In genomic region chr22:48301908-48302307, GRCh38 we compare ENCODE assay signal across 18 cellular contexts.
"Had no signal": no experiment of that assay in that cellular context is flagged by ENCODE, and none has a peak within 500 bp of the region (broad histone marks: within the 10 kb centered on the region; RNA-seq: fewer than 3 reads in every experiment).

No MANE protein-coding gene starts in this region.

- ATAC-seq: foreskin keratinocyte, gastroesophageal sphincter, heart left ventricle, left cardiac atrium, mucosa of descending colon had no signal

- H3K27ac Mint-ChIP-seq: immature natural killer cell, mesothelial cell of epicardium had no signal

- H3K36me3 ChIP-seq: colonic mucosa, esophagus muscularis mucosa, gastroesophageal sphincter, heart left ventricle, left lung, lower lobe of right lung had no signal

- H3K4me1 Mint-ChIP-seq: immature natural killer cell, mesothelial cell of epicardium had no signal

- H3K27me3 ChIP-seq: colonic mucosa, foreskin keratinocyte, hepatocyte, left lung had no signal

- H3K4me3 Mint-ChIP-seq: immature natural killer cell, mesothelial cell of epicardium had no signal

- DNase-seq: colonic mucosa; dermis blood vessel endothelial cell; dorsolateral prefrontal cortex; effector CD4-positive, alpha-beta T cell; effector memory CD4-positive, alpha-beta T cell; foreskin keratinocyte; heart left ventricle; hypothalamus; immature natural killer cell; left cardiac atrium; mesenchymal stem cell; mucosa of descending colon had no signal

- H3K9me3 Mint-ChIP-seq: immature natural killer cell, mesothelial cell of epicardium had no signal

- H3K4me2 ChIP-seq: hepatocyte had no signal

- H3K27ac ChIP-seq: colonic mucosa, dorsolateral prefrontal cortex, esophagus muscularis mucosa, foreskin keratinocyte, gastroesophageal sphincter, heart left ventricle, hepatocyte, left lung, lower lobe of right lung had no signal

- H2AFZ ChIP-seq: hepatocyte had no signal

- H3K4me1 ChIP-seq: colonic mucosa, esophagus muscularis mucosa, foreskin keratinocyte, gastroesophageal sphincter, heart left ventricle, left lung, lower lobe of right lung had no signal

- H3K36me3 Mint-ChIP-seq: immature natural killer cell, mesothelial cell of epicardium had no signal

- H3K79me2 ChIP-seq: hepatocyte had no signal

- H3K4me3 ChIP-seq: colonic mucosa, dorsolateral prefrontal cortex, esophagus muscularis mucosa, gastroesophageal sphincter, heart left ventricle, hepatocyte, left lung, lower lobe of right lung, mucosa of descending colon had no signal

- H3K9me3 ChIP-seq: colonic mucosa, esophagus muscularis mucosa, gastroesophageal sphincter, heart left ventricle, left lung, lower lobe of right lung, mucosa of descending colon had no signal
